9 cellular contexts compared by ENCODE assay signal in genomic region chr7:74061840-74062539, GRCh38. TPM values are rescaled to one million over a fixed set of nuclear protein-coding genes. Genes with fewer than 3 reads are reported as not detected.
DNase-seq lines count a peak whose midpoint lies in the region; ATAC-seq lines count a peak whose summit lies in the region.
"Had no signal": no experiment of that assay in that cellular context is flagged by ENCODE, and none has a peak within 500 bp of the region (broad histone marks: within the 10 kb centered on the region; RNA-seq: fewer than 3 reads in every experiment).

No MANE protein-coding gene starts in this region.

- H3K4me1 ChIP-seq in naive thymus-derived CD4-positive, alpha-beta T cell (ENCODE audit: control insufficient read depth in 2 of 2, insufficient read depth in 2 of 2, low read length in 2 of 2), result no peaks in the 10 kb centered on the region

- POLR2A ChIA-PET in naive thymus-derived CD4-positive, alpha-beta T cell (lab: Charles Lee), result no interaction called here

- H3K4me3 ChIP-seq in naive thymus-derived CD4-positive, alpha-beta T cell (ENCODE audit: low read length), result no peak overlapping the region

- H3K27ac ChIP-seq in naive thymus-derived CD4-positive, alpha-beta T cell (ENCODE audit: low read depth, low read length), result no peak overlapping the region

- DNase-seq in NCI-H510A treated with DMSO at 0.1 percent for 48 hours (lab: John Stamatoyannopoulos, UW), result peak; percentile 79
- no peak for DNase-seq in NCI-H510A (lab: John Stamatoyannopoulos, UW)
- DNase-seq in NOMO-1 treated with dmso at 0.1 percent for 144 hours (lab: John Stamatoyannopoulos, UW; ENCODE audit: unreplicated experiment), result peak; percentile 93
- DNase-seq in activated T-cell treated with anti-CD3 and anti-CD28 coated beads, Interleukin-2, amount 50 U/mL, for 1 hour, result peak; percentile 64
- DNase-seq in naive thymus-derived CD4-positive, alpha-beta T cell, result no peak
- no peak for DNase-seq in NCI-H2171 treated with DMSO at 0.1 percent for 48 hours (lab: John Stamatoyannopoulos, UW)

- no peaks in the 10 kb centered on the region for H3K36me3 ChIP-seq in naive thymus-derived CD4-positive, alpha-beta T cell (ENCODE audit: control insufficient read depth in 2 of 3, insufficient read depth in 3 of 3, low read length in 3 of 3)

- no peaks in the 10 kb centered on the region for H3K9me3 ChIP-seq in naive thymus-derived CD4-positive, alpha-beta T cell (ENCODE audit: control insufficient read depth in 2 of 3, low read length in 3 of 3)

- peak overlapping the region in 1 of 10 donors; percentile 21 for H3K4me3 Mint-ChIP-seq in naive thymus-derived CD4-positive, alpha-beta T cell
- H3K4me3 Mint-ChIP-seq in stimulated activated naive CD8-positive, alpha-beta T cell treated with anti-CD3 and anti-CD28 coated beads, Interleukin-15, Interleukin-2, amounts not matched to agents 100 ng/mL and 50 ng/mL, for 24 hours, result peak overlapping the region; percentile 49

- H3K27me3 ChIP-seq in naive thymus-derived CD4-positive, alpha-beta T cell (ENCODE audit: control insufficient read depth in 2 of 2, insufficient read depth in 2 of 2, low read length in 2 of 2), result no peaks in the 10 kb centered on the region

- H3K27ac Mint-ChIP-seq in naive thymus-derived CD4-positive, alpha-beta T cell, result peak overlapping the region in 2 of 9 donors; percentile 47 to 79
- no peak overlapping the region for H3K27ac Mint-ChIP-seq in stimulated activated naive CD8-positive, alpha-beta T cell treated with anti-CD3 and anti-CD28 coated beads, Interleukin-15, Interleukin-2, amounts not matched to agents 100 ng/mL and 50 ng/mL, for 24 hours

- ATAC-seq in esophagus mucosa, result peak; percentile 77
- peak; percentile 95 for ATAC-seq in naive thymus-derived CD4-positive, alpha-beta T cell

- H3K9me3 Mint-ChIP-seq in naive thymus-derived CD4-positive, alpha-beta T cell, result peaks cover 0 to 2% (median 0%) of the 10 kb centered on the region in 11 donors
- H3K9me3 Mint-ChIP-seq in stimulated activated naive CD8-positive, alpha-beta T cell treated with anti-CD3 and anti-CD28 coated beads, Interleukin-15, Interleukin-2, amounts not matched to agents 100 ng/mL and 50 ng/mL, for 24 hours, result no peaks in the 10 kb centered on the region

- peaks cover 0 to 4% (median 0%) of the 10 kb centered on the region in 7 donors for H3K4me1 Mint-ChIP-seq in naive thymus-derived CD4-positive, alpha-beta T cell
- peaks cover 5% of the 10 kb centered on the region for H3K4me1 Mint-ChIP-seq in stimulated activated naive CD8-positive, alpha-beta T cell treated with anti-CD3 and anti-CD28 coated beads, Interleukin-15, Interleukin-2, amounts not matched to agents 100 ng/mL and 50 ng/mL, for 24 hours (ENCODE audit: low read depth)

- H3K27me3 Mint-ChIP-seq in naive thymus-derived CD4-positive, alpha-beta T cell, result peaks cover 5 to 8% (median 6%) of the 10 kb centered on the region in 5 donors
- H3K27me3 Mint-ChIP-seq in stimulated activated naive CD8-positive, alpha-beta T cell treated with anti-CD3 and anti-CD28 coated beads, Interleukin-15, Interleukin-2, amounts not matched to agents 100 ng/mL and 50 ng/mL, for 24 hours, result peaks cover 7% of the 10 kb centered on the region

- intact Hi-C loops in naive thymus-derived CD4-positive, alpha-beta T cell (cut with micrococcal nuclease), result no loop called here

- H3K36me3 Mint-ChIP-seq in naive thymus-derived CD4-positive, alpha-beta T cell, result no peaks in the 10 kb centered on the region
- no peaks in the 10 kb centered on the region for H3K36me3 Mint-ChIP-seq in stimulated activated naive CD8-positive, alpha-beta T cell treated with anti-CD3 and anti-CD28 coated beads, Interleukin-15, Interleukin-2, amounts not matched to agents 100 ng/mL and 50 ng/mL, for 24 hours (ENCODE audit: low read depth)

- CTCF ChIA-PET in naive thymus-derived CD4-positive, alpha-beta T cell (lab: Charles Lee), result interaction anchor here (1.0 kb wide), 1 partner anchor 339 kb away, joined by 3 read pairs; no protein-coding TSS in a partner anchor

RNA-seq across cellular contexts. Expression of gene LIMK1, which starts 21.6 kb away (rescaled TPM):
- total RNA-seq in esophagus mucosa, result 10.2 TPM
- 10 to 100 TPM; 11.0 to 19.7 (median 14.1) TPM for total RNA-seq in naive thymus-derived CD4-positive, alpha-beta T cell
- 1 to 10 TPM; 2.2 to 2.9 TPM for polyA plus RNA-seq in naive thymus-derived CD4-positive, alpha-beta T cell

RNA-seq across cellular contexts. Expression of gene ELN, which starts 34.0 kb away (rescaled TPM):
- total RNA-seq in esophagus mucosa, result 4.9 TPM
- total RNA-seq in naive thymus-derived CD4-positive, alpha-beta T cell, result under 1 TPM in 3 of 5 experiments, not detected in 2; 0.11 to 0.67 (median 0.66) TPM
- polyA plus RNA-seq in naive thymus-derived CD4-positive, alpha-beta T cell, result not detected
- polyA plus RNA-seq: neural cell had no signal

Comparison
In these comparisons a context has a peak if more than half of its experiments do, and no peak if none do; other contexts are left out.
1. DNase-seq: peak in NCI-H510A treated with DMSO at 0.1 percent for 48 hours (single experiment), NOMO-1 treated with dmso at 0.1 percent for 144 hours (single experiment) and activated T-cell treated with anti-CD3 and anti-CD28 coated beads, Interleukin-2, amount 50 U/mL, for 1 hour (single experiment); none in NCI-H510A (single experiment), naive thymus-derived CD4-positive, alpha-beta T cell (0 of 9) and NCI-H2171 treated with DMSO at 0.1 percent for 48 hours (single experiment).